In the genomic region with DNA sequence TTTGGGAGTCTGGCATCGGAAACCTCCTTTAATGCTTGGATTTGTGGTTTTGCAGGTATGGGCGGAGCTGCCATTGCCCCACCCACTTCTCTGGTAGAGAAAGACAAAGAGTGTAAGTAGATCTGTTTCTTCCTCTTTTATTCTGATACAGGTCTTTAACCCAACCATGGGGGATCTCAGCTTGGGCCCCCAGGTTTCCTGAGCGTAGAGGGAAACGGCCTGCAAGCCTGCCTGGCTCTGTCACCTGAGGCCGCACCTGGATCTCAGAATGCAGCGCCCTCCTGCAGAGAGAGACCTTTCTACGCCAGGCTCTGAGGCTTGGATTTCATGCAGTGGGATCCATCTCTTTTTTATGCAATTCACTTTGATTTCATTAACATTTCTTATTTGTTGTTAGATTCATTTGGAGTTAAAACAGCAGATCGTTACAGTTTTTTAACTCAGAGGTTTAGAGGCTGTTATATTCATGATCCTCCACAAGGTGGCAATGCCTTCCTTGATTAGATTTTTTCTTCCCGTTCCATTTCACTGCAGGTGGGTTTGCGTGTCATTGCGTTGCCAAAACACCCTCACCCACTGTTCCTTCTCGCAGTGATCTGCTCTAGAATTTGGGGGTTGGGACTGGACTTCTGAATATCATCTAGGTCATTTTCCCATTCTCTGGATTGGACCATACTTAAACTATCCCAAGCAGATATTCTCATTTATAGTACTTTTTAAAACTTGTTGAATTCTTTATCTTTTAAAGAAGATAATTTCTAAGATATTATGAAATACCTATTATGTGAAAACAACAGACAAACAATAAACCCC, we compare ENCODE assay signal across 1 cellular context.
TF ChIP-seq lines count a peak whose summit lies in the region.

No MANE protein-coding gene starts in this region.

TF ChIP-seq in H1, 55 proteins besides CTCF, POLR2A, EP300 and RAD21 (continued from another document):
- TF ChIP-seq, protein P1, sequence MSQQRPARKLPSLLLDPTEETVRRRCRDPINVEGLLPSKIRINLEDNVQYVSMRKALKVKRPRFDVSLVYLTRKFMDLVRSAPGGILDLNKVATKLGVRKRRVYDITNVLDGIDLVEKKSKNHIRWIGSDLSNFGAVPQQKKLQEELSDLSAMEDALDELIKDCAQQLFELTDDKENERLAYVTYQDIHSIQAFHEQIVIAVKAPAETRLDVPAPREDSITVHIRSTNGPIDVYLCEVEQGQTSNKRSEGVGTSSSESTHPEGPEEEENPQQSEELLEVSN (IDR thresholded peaks at IDR 0.05) = no peak
- 0 out of 2 replicates have a peak, but pooled peaks have one; percentile 31 for TF ChIP-seq SP1 (IDR thresholded peaks at IDR 0.05; ENCODE audit: low read depth, low read length)
- 0 out of 4 replicates have a peak, but pooled peaks of 1 of the 2 experiments have one; percentile 58 for TF ChIP-seq HDAC2 (IDR thresholded peaks at IDR 0.05; ENCODE audit: borderline replicate concordance in 1 of 2, low read depth in 2 of 2, low read length in 2 of 2)
- TF ChIP-seq TEAD4 (IDR thresholded peaks at IDR 0.05; ENCODE audit: low read depth, low read length) = 0 out of 2 replicates have a peak, but pooled peaks have one; percentile 11
- 0 out of 2 replicates have a peak, but pooled peaks have one; percentile 21 for TF ChIP-seq BACH1 (IDR thresholded peaks at IDR 0.05; ENCODE audit: low read length)
- peak; percentile 83 for TF ChIP-seq CHD7 (IDR thresholded peaks at IDR 0.05; ENCODE audit: insufficient replicate concordance, low read length)
- TF ChIP-seq POLR2AphosphoS5 (IDR thresholded peaks at IDR 0.05; ENCODE audit: low read depth, low read length) = peak; percentile 73; the same call in 1 of the 2 replicates
- no peak for TF ChIP-seq JUND (IDR thresholded peaks at IDR 0.05; ENCODE audit: low read length)
- TF ChIP-seq TCF12 (IDR thresholded peaks at IDR 0.05; ENCODE audit: low read depth, low read length) = peak; percentile 79; the same call in 1 of the 2 replicates
